19 cellular contexts compared by ENCODE assay signal in genomic region chr11:59923813-59924212, GRCh38. TPM values are rescaled to one million over a fixed set of nuclear protein-coding genes. Genes with fewer than 3 reads are reported as not detected.
"Had no signal": no experiment of that assay in that cellular context is flagged by ENCODE, and none has a peak within 500 bp of the region (broad histone marks: within the 10 kb centered on the region; RNA-seq: fewer than 3 reads in every experiment).

No MANE protein-coding gene starts in this region.

- H3K27me3 Mint-ChIP-seq: activated CD8-positive, alpha-beta memory T cell treated with anti-CD3 and anti-CD28 coated beads, Interleukin-2, amount 10 ng/mL, durations not matched to agents 7 days and 5 days had no signal

- H3K36me3 Mint-ChIP-seq: stimulated activated effector memory CD8-positive, alpha-beta T cell treated with anti-CD3 and anti-CD28 coated beads, Interleukin-12 subunit alpha, Interleukin-12 subunit beta, amount 100 ng/mL, for 72 hours had no signal

- DNase-seq: activated CD8-positive, alpha-beta memory T cell treated with anti-CD3 and anti-CD28 coated beads, Interleukin-2, amount 10 ng/mL, durations not matched to agents 7 days and 5 days; activated effector memory CD4-positive, alpha-beta T cell treated with Interleukin-2 at 50 U/mL for 16 hours; activated T-cell treated with anti-CD3 and anti-CD28 coated beads, Interleukin-2, amount 50 U/mL, for 24 hours; anterior cingulate cortex; effector CD8-positive, alpha-beta T cell; mammary epithelial cell; natural killer cell; nucleus accumbens; right cardiac atrium; T-cell had no signal

- H3K4me3 ChIP-seq: tibial nerve had no signal

- H3K4me3 Mint-ChIP-seq: activated CD8-positive, alpha-beta memory T cell treated with anti-CD3 and anti-CD28 coated beads, Interleukin-2, amount 10 ng/mL, durations not matched to agents 7 days and 5 days; activated naive CD4-positive, alpha-beta T cell treated with anti-CD3 and anti-CD28 coated beads, Interleukin-2, amount 50 U/mL, for 24 hours; activated T-cell treated with anti-CD3 and anti-CD28 coated beads, Interleukin-2, amount 50 U/mL, for 24 hours; natural killer cell; stimulated activated effector memory CD8-positive, alpha-beta T cell treated with anti-CD3 and anti-CD28 coated beads, Interleukin-12 subunit alpha, Interleukin-12 subunit beta, amount 100 ng/mL, for 72 hours; T-cell had no signal

- ATAC-seq: activated CD8-positive, alpha-beta memory T cell treated with anti-CD3 and anti-CD28 coated beads, Interleukin-2, amount 10 ng/mL, durations not matched to agents 7 days and 5 days; left lobe of liver; natural killer cell; right cardiac atrium; stimulated activated effector memory CD8-positive, alpha-beta T cell treated with anti-CD3 and anti-CD28 coated beads, Interleukin-12 subunit alpha, Interleukin-12 subunit beta, amount 100 ng/mL, for 72 hours; T-cell had no signal

- H3K4me1 Mint-ChIP-seq: activated CD8-positive, alpha-beta memory T cell treated with anti-CD3 and anti-CD28 coated beads, Interleukin-2, amount 10 ng/mL, durations not matched to agents 7 days and 5 days; activated naive CD4-positive, alpha-beta T cell treated with anti-CD3 and anti-CD28 coated beads, Interleukin-2, amount 50 U/mL, for 24 hours; natural killer cell; stimulated activated effector memory CD8-positive, alpha-beta T cell treated with anti-CD3 and anti-CD28 coated beads, Interleukin-12 subunit alpha, Interleukin-12 subunit beta, amount 100 ng/mL, for 72 hours; T-cell had no signal

- H3K27ac Mint-ChIP-seq: activated CD8-positive, alpha-beta memory T cell treated with anti-CD3 and anti-CD28 coated beads, Interleukin-2, amount 10 ng/mL, durations not matched to agents 7 days and 5 days; activated naive CD4-positive, alpha-beta T cell treated with anti-CD3 and anti-CD28 coated beads, Interleukin-2, amount 50 U/mL, for 24 hours; activated T-cell treated with anti-CD3 and anti-CD28 coated beads, Interleukin-2, amount 50 U/mL, for 24 hours; natural killer cell; stimulated activated effector memory CD8-positive, alpha-beta T cell treated with anti-CD3 and anti-CD28 coated beads, Interleukin-12 subunit alpha, Interleukin-12 subunit beta, amount 100 ng/mL, for 72 hours; T-cell had no signal

RNA-seq across cellular contexts. Expression of gene OOSP1, which starts 14.4 kb away (rescaled TPM):
- total RNA-seq: activated CD8-positive, alpha-beta memory T cell treated with anti-CD3 and anti-CD28 coated beads, Interleukin-2, amount 10 ng/mL, durations not matched to agents 7 days and 5 days; bronchial epithelial cell; glomerular endothelial cell; left lobe of liver; mucosa of gallbladder; posterior vena cava; right cardiac atrium; subcutaneous adipose tissue; T-cell; tibial nerve had no signal

RNA-seq across cellular contexts. Expression of gene OOSP4A, which starts 40.0 kb away (rescaled TPM):
- total RNA-seq: activated CD8-positive, alpha-beta memory T cell treated with anti-CD3 and anti-CD28 coated beads, Interleukin-2, amount 10 ng/mL, durations not matched to agents 7 days and 5 days; bronchial epithelial cell; glomerular endothelial cell; left lobe of liver; mammary epithelial cell; mucosa of gallbladder; natural killer cell; posterior vena cava; right cardiac atrium; subcutaneous adipose tissue; T-cell; tibial nerve had no signal

RNA-seq across cellular contexts. Expression of gene OOSP3, which starts 45.2 kb away (rescaled TPM):
- total RNA-seq: activated CD8-positive, alpha-beta memory T cell treated with anti-CD3 and anti-CD28 coated beads, Interleukin-2, amount 10 ng/mL, durations not matched to agents 7 days and 5 days; bronchial epithelial cell; glomerular endothelial cell; left lobe of liver; mammary epithelial cell; mucosa of gallbladder; natural killer cell; posterior vena cava; right cardiac atrium; subcutaneous adipose tissue; T-cell; tibial nerve had no signal

RNA-seq across cellular contexts. Expression of gene TCN1, which starts 57.5 kb away (rescaled TPM):
- total RNA-seq: activated CD8-positive, alpha-beta memory T cell treated with anti-CD3 and anti-CD28 coated beads, Interleukin-2, amount 10 ng/mL, durations not matched to agents 7 days and 5 days; glomerular endothelial cell; posterior vena cava; right cardiac atrium; T-cell; tibial nerve had no signal
